11 cellular contexts compared by ENCODE assay signal in the genomic region with DNA sequence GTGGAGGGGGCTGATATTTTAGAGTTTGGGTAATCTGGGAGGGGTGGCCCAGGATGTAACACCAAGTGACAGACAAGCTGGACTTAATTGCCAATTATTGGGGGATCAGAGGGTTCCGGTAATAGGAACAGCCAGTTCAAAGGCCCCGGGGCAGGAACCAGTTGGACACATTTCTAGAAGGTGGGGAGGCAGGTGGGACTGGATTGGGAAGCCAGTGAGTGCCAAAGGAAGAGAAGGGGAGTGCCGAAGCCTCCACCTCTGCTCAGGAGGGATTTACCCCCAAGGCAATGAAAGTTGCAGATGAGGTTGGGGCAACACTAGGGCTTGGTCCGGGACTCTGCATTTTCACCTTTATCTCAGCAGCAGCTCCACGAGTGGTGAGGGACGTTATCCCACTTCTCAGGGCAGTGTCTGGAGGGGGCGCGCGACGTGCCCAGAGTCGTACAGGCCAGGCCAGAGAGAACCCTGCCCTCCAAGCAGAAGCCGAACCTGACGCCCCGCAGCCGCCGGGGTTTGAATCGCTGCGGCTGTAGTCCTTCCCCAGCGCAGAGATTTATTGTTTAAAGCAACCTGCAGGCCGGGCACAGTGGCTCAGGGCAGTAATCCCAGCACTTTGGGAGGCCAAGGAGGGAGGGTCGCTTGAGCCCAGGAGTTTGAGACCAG. TPM values are rescaled to one million over a fixed set of nuclear protein-coding genes. Genes with fewer than 3 reads are reported as not detected.
DNase-seq lines count a peak whose midpoint lies in the region; ATAC-seq and TF ChIP-seq lines count a peak whose summit lies in the region.
"Had no signal": no experiment of that assay in that cellular context is flagged by ENCODE, and none has a peak within 500 bp of the region (broad histone marks: within the 10 kb centered on the region; RNA-seq: fewer than 3 reads in every experiment).

No MANE protein-coding gene starts in this region.

- H3K4me3 Mint-ChIP-seq in activated naive CD4-positive, alpha-beta T cell treated with anti-CD3 and anti-CD28 coated beads for 36 hours = no peak overlapping the region

- H3K56ac ChIP-seq in mesendoderm (ENCODE audit: low read length) = peak overlapping the region; percentile 85

- peak overlapping the region; percentile 18 for H2BK120ac ChIP-seq in mesendoderm (ENCODE audit: low read depth, low read length)

- WGBS in mesendoderm (ENCODE audit: extremely low coverage, insufficient coverage, low lambda C conversion rate) = no CpG with 5 or more reads among the region's 21 CpGs
- 50 to 64% methylated on average over 5 to 21 of the region's 21 CpGs for WGBS in testis, 2 donors

- peak overlapping the region; percentile 1 for H3K4ac ChIP-seq in mesendoderm (ENCODE audit: low read depth, low read length)

- H3K4me1 Mint-ChIP-seq in activated naive CD4-positive, alpha-beta T cell treated with anti-CD3 and anti-CD28 coated beads for 36 hours (ENCODE audit: low read depth) = peaks cover 59% of the 10 kb centered on the region

- no peak overlapping the region for H4K5ac ChIP-seq in mesendoderm (ENCODE audit: low read length)

- CTCF ChIA-PET in activated naive CD4-positive, alpha-beta T cell treated with anti-CD3 and anti-CD28 coated beads for 36 hours (lab: Charles Lee) = no interaction called here

- peak overlapping the region; percentile 7 for H2AK5ac ChIP-seq in mesendoderm (ENCODE audit: low read length)

- H3K9me3 Mint-ChIP-seq in activated naive CD4-positive, alpha-beta T cell treated with anti-CD3 and anti-CD28 coated beads for 36 hours = no peaks in the 10 kb centered on the region

- H3K23ac ChIP-seq in mesendoderm (ENCODE audit: low read length) = no peak overlapping the region

- H3K36me3 ChIP-seq in ascending aorta (no peaks in the 10 kb centered on the region), mesendoderm (ENCODE audit: control insufficient read depth, insufficient read depth, low read length) (no peaks in the 10 kb centered on the region), testis (ENCODE audit: low read depth, missing control alignments) (no peaks in the 10 kb centered on the region)

- H3K27ac ChIP-seq in ascending aorta = peak overlapping the region; percentile 69
- H3K27ac ChIP-seq in mesendoderm (ENCODE audit: low read depth, low read length) = peak overlapping the region; percentile 64
- H3K27ac ChIP-seq in testis = peak overlapping the region; percentile 5 to 77

- in situ Hi-C loops in GM13976 (cut with MboI; ENCODE audit: low sequenced_read_pairs, unreplicated experiment) = no loop called here

- no peak for ATAC-seq in GM19328 (IDR thresholded peaks at IDR 0.05; ENCODE audit: unreplicated experiment)
- ATAC-seq: A549 had no signal

- peaks cover 10 to 31% of the 10 kb centered on the region in 2 donors for H3K4me1 ChIP-seq in ascending aorta
- peaks cover 8% of the 10 kb centered on the region for H3K4me1 ChIP-seq in mesendoderm (ENCODE audit: control insufficient read depth, low read depth, low read length)
- H3K4me1 ChIP-seq in testis = peaks cover 43% of the 10 kb centered on the region

- H3K18ac ChIP-seq in mesendoderm (ENCODE audit: low read length) = peak overlapping the region; percentile 53

- H3K9ac ChIP-seq in mesendoderm (ENCODE audit: low read length) = peak overlapping the region; percentile 49

- TF ChIP-seq CTCF in ascending aorta (IDR thresholded peaks at IDR 0.05) (no peak), testis (IDR thresholded peaks at IDR 0.05) (no peak), GM13976 (IDR thresholded peaks at IDR 0.05; ENCODE audit: borderline replicate concordance, control extremely low read depth, extremely low read depth, insufficient read depth, missing control alignments) (no peak)

- H3K27me3 Mint-ChIP-seq in activated naive CD4-positive, alpha-beta T cell treated with anti-CD3 and anti-CD28 coated beads for 36 hours (ENCODE audit: low read depth) = no peaks in the 10 kb centered on the region

- H2BK15ac ChIP-seq in mesendoderm (replicated peaks; ENCODE audit: low read depth) = no peak overlapping the region

- TF ChIP-seq POLR2A in testis (IDR thresholded peaks at IDR 0.05) = no peak

- DNase-seq in activated naive CD4-positive, alpha-beta T cell treated with anti-CD3 and anti-CD28 coated beads for 36 hours = no peak
- DNase-seq in activated naive CD4-positive, alpha-beta T cell treated with Interleukin-2 at 50 U/mL for 16 hours = no peak
- DNase-seq in ascending aorta (ENCODE audit: low spot score in 2 of 2) (no peak), mesendoderm (peak; percentile 66), testis (no peak), GM13976 (ENCODE audit: low spot score) (no peak), NCI-H1694 (lab: John Stamatoyannopoulos, UW) (no peak)
- DNase-seq: NCI-H1694 treated with DMSO at 0.1 percent for 48 hours, T1000 had no signal

- H3K27ac Mint-ChIP-seq in activated naive CD4-positive, alpha-beta T cell treated with anti-CD3 and anti-CD28 coated beads for 36 hours = peak overlapping the region; percentile 81

- no peak overlapping the region for H4K8ac ChIP-seq in mesendoderm (ENCODE audit: low read depth, low read length)

- intact Hi-C loops in activated naive CD4-positive, alpha-beta T cell treated with anti-CD3 and anti-CD28 coated beads for 36 hours (cut with micrococcal nuclease) = loop anchor here (10.0 kb wide), 1 partner anchor 548 kb away; a partner anchor contains a TSS
- intact Hi-C loops in ascending aorta (cut with DNase I) (no loop called here), testis (cut with DNase I; ENCODE audit: low total_unique reads) (no loop called here)

- H3K36me3 Mint-ChIP-seq in activated naive CD4-positive, alpha-beta T cell treated with anti-CD3 and anti-CD28 coated beads for 36 hours (ENCODE audit: low read depth) = peaks cover 1% of the 10 kb centered on the region

- H3K27me3 ChIP-seq in ascending aorta (no peaks in the 10 kb centered on the region), mesendoderm (ENCODE audit: insufficient read depth, low read length, poor library complexity) (no peaks in the 10 kb centered on the region), testis (no peaks in the 10 kb centered on the region)

- no peaks in the 10 kb centered on the region for H3K79me2 ChIP-seq in mesendoderm (ENCODE audit: control insufficient read depth, insufficient read depth, low read length)

- H3K4me3 ChIP-seq in ascending aorta (no peak overlapping the region), mesendoderm (ENCODE audit: low read length) (no peak overlapping the region), testis (no peak overlapping the region)
- H3K4me3 ChIP-seq: A549 had no signal

- no peak overlapping the region for H3K4me2 ChIP-seq in mesendoderm (ENCODE audit: low read length)
- H3K4me2 ChIP-seq: A549 had no signal

- no peaks in the 10 kb centered on the region for H3K9me3 ChIP-seq in ascending aorta
- no peaks in the 10 kb centered on the region for H3K9me3 ChIP-seq in testis
- H3K9me3 ChIP-seq: A549 had no signal

- H2BK5ac ChIP-seq in mesendoderm (ENCODE audit: low read length) = peak overlapping the region; percentile 1

- H3K79me1 ChIP-seq in mesendoderm (ENCODE audit: low read length) = no peaks in the 10 kb centered on the region

RNA-seq across cellular contexts. Expression of a gene that starts 5.7 kb away (rescaled TPM):
- 100 to 1,000 TPM in 1 of 2 experiments, 10 to 100 TPM in 1; 87.9 to 105 TPM for total RNA-seq in activated naive CD4-positive, alpha-beta T cell treated with anti-CD3 and anti-CD28 coated beads for 36 hours
- total RNA-seq in ascending aorta (3,570 TPM), testis (100 to 1,000 TPM; 615 to 654 TPM)
- polyA plus RNA-seq in mesendoderm (2013, experiment 1 of 2) = 70.9 TPM
- polyA plus RNA-seq in mesendoderm (2013, experiment 2 of 2) = 72.9 TPM
- polyA plus RNA-seq in testis (ENCODE audit: insufficient read depth, low read depth, low replicate concordance) = 96.4 TPM

RNA-seq across cellular contexts. Expression of a gene that starts 12.9 kb away (rescaled TPM):
- total RNA-seq in activated naive CD4-positive, alpha-beta T cell treated with anti-CD3 and anti-CD28 coated beads for 36 hours = under 1 TPM in 1 of 2 experiments, not detected in 1; 0.19 TPM
- total RNA-seq in ascending aorta (51.2 TPM), testis (10 to 100 TPM; 30.1 to 62.3 TPM)
- 0.06 TPM for polyA plus RNA-seq in mesendoderm (2013, experiment 1 of 2)
- 0.07 TPM for polyA plus RNA-seq in mesendoderm (2013, experiment 2 of 2)
- polyA plus RNA-seq in testis (ENCODE audit: insufficient read depth, low read depth, low replicate concordance) = 88.1 TPM

RNA-seq across cellular contexts. Expression of a gene that starts 35.8 kb away (rescaled TPM):
- total RNA-seq in activated naive CD4-positive, alpha-beta T cell treated with anti-CD3 and anti-CD28 coated beads for 36 hours = 100 to 1,000 TPM; 439 to 451 TPM
- total RNA-seq in ascending aorta = 62.5 TPM
- 236 TPM for polyA plus RNA-seq in mesendoderm (2013, experiment 1 of 2)
- polyA plus RNA-seq in mesendoderm (2013, experiment 2 of 2) = 226 TPM
- 100 to 1,000 TPM; 212 to 241 TPM for total RNA-seq in testis
- 196 TPM for polyA plus RNA-seq in testis (ENCODE audit: insufficient read depth, low read depth, low replicate concordance)

RNA-seq across cellular contexts. Expression of a gene that starts 53.3 kb away (rescaled TPM):
- 10 to 100 TPM; 14.4 to 15.6 TPM for total RNA-seq in activated naive CD4-positive, alpha-beta T cell treated with anti-CD3 and anti-CD28 coated beads for 36 hours
- total RNA-seq in ascending aorta (14.8 TPM), testis (10 to 100 TPM; 12.4 to 16.2 TPM)
- polyA plus RNA-seq in mesendoderm (2013, experiment 1 of 2) = 20.5 TPM
- polyA plus RNA-seq in mesendoderm (2013, experiment 2 of 2) = 23.0 TPM
- 10.8 TPM for polyA plus RNA-seq in testis (ENCODE audit: insufficient read depth, low read depth, low replicate concordance)

Comparison
In these comparisons a context has a peak if more than half of its experiments do, and no peak if none do; other contexts are left out.
1. RNA of a gene that starts 5.7 kb away (total RNA-seq): 3,570 TPM in ascending aorta (single experiment) and 615 to 654 TPM in testis; 87.9 to 105 TPM in activated naive CD4-positive, alpha-beta T cell treated with anti-CD3 and anti-CD28 coated beads for 36 hours; every median in the first group is over 4 times any median in the second.
2. RNA of a gene that starts 12.9 kb away (total RNA-seq): 30.1 to 62.3 TPM in testis and 51.2 TPM in ascending aorta (single experiment); 0.19 TPM in activated naive CD4-positive, alpha-beta T cell treated with anti-CD3 and anti-CD28 coated beads for 36 hours; every median in the first group is over 10 times any median in the second.
3. Peak in every context shown above with its lines, with median percentiles within 50 percentile points of each other: H3K27ac ChIP-seq.